1 cellular context compared by ENCODE assay signal in the genomic region with DNA sequence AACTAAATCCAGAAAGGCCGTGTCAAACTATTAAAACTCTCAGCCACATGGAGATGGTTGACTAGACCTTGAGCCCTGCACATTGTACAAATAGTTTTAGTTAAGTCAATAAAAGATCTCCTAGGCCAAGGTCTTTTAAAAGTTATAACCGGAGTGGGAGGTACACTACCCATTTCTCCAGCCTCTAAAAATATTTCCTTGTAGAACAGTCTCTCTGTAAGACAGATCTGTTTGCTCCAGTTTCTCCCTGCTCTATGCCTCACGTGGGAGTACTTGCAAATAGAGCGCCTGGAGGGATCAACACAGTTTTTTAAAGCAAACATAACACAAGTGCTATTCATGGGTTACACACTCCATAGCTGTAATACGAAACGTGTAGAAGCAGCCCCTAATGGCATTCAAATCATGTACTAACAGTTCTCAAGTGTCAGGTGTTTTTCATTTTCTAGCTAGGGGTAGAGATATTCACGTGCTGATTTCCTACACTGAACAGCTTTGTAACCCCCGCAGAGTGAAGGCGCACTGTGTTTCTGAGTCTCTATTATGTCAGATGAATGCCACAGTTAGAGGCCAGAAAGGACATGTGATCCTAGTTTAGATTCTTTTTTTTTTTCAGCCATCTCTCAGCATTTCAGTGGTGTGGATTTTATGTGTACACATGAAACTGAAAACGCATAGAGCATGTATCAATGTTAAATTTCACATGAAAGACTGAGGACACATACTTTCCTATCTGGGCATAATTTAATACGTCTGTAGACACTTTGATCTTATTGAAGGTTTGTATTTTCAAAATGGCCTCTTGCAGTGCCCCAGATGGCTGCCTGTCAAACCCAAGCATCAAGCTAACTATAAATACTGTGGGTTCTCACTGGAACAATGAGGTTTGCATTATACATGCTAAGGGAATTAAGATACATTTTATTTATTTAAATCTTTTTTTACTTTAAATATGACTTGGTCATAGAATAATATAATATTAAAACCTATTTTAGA.
TF ChIP-seq lines count a peak whose summit lies in the region.

No MANE protein-coding gene starts in this region.

TF ChIP-seq in WTC11, 78 proteins besides CTCF, POLR2A, EP300 and RAD21:
- TF ChIP-seq, protein P1, sequence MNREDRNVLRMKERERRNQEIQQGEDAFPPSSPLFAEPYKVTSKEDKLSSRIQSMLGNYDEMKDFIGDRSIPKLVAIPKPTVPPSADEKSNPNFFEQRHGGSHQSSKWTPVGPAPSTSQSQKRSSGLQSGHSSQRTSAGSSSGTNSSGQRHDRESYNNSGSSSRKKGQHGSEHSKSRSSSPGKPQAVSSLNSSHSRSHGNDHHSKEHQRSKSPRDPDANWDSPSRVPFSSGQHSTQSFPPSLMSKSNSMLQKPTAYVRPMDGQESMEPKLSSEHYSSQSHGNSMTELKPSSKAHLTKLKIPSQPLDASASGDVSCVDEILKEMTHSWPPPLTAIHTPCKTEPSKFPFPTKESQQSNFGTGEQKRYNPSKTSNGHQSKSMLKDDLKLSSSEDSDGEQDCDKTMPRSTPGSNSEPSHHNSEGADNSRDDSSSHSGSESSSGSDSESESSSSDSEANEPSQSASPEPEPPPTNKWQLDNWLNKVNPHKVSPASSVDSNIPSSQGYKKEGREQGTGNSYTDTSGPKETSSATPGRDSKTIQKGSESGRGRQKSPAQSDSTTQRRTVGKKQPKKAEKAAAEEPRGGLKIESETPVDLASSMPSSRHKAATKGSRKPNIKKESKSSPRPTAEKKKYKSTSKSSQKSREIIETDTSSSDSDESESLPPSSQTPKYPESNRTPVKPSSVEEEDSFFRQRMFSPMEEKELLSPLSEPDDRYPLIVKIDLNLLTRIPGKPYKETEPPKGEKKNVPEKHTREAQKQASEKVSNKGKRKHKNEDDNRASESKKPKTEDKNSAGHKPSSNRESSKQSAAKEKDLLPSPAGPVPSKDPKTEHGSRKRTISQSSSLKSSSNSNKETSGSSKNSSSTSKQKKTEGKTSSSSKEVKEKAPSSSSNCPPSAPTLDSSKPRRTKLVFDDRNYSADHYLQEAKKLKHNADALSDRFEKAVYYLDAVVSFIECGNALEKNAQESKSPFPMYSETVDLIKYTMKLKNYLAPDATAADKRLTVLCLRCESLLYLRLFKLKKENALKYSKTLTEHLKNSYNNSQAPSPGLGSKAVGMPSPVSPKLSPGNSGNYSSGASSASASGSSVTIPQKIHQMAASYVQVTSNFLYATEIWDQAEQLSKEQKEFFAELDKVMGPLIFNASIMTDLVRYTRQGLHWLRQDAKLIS (CRISPR knock-in tag; IDR thresholded peaks at IDR 0.05; ENCODE audit: borderline replicate concordance): no peak
- TF ChIP-seq OVOL2 (CRISPR knock-in tag; IDR thresholded peaks at IDR 0.05; ENCODE audit: borderline replicate concordance) (no peak), RORB (CRISPR knock-in tag; IDR thresholded peaks at IDR 0.05) (no peak), MXD4 (CRISPR knock-in tag; IDR thresholded peaks at IDR 0.05; ENCODE audit: borderline replicate concordance) (no peak), JUN (CRISPR knock-in tag; IDR thresholded peaks at IDR 0.05) (no peak), HMGA2 (CRISPR knock-in tag; IDR thresholded peaks at IDR 0.05) (no peak), TP53 (CRISPR knock-in tag; IDR thresholded peaks at IDR 0.05) (no peak), MYBL2 (CRISPR knock-in tag; IDR thresholded peaks at IDR 0.05) (no peak), ZNF232 (CRISPR knock-in tag; IDR thresholded peaks at IDR 0.05) (no peak), TCF7 (CRISPR knock-in tag; IDR thresholded peaks at IDR 0.05; ENCODE audit: low read depth) (no peak), IRF2 (CRISPR knock-in tag; IDR thresholded peaks at IDR 0.05; ENCODE audit: borderline replicate concordance, low read depth) (no peak), TEAD1 (CRISPR knock-in tag; IDR thresholded peaks at IDR 0.05) (no peak)
- TF ChIP-seq, protein P2, sequence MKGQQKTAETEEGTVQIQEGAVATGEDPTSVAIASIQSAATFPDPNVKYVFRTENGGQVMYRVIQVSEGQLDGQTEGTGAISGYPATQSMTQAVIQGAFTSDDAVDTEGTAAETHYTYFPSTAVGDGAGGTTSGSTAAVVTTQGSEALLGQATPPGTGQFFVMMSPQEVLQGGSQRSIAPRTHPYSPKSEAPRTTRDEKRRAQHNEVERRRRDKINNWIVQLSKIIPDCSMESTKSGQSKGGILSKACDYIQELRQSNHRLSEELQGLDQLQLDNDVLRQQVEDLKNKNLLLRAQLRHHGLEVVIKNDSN (CRISPR knock-in tag; IDR thresholded peaks at IDR 0.05): no peak
